ENCODE assay signal across 19 cellular contexts in genomic region chr1:71044833-71045232, GRCh38. TPM values are rescaled to one million over a fixed set of nuclear protein-coding genes. Genes with fewer than 3 reads are reported as not detected.
DNase-seq lines count a peak whose midpoint lies in the region; ATAC-seq and TF ChIP-seq lines count a peak whose summit lies in the region.
"Had no signal": no experiment of that assay in that cellular context is flagged by ENCODE, and none has a peak within 500 bp of the region (broad histone marks: within the 10 kb centered on the region; RNA-seq: fewer than 3 reads in every experiment).

No MANE protein-coding gene starts in this region.

- ATAC-seq in HG03565 (IDR thresholded peaks at IDR 0.05; ENCODE audit: unreplicated experiment), result no peak
- no peak for ATAC-seq in HG03280 (IDR thresholded peaks at IDR 0.05; ENCODE audit: unreplicated experiment)
- ATAC-seq: A549 had no signal

- peaks cover 15% of the 10 kb centered on the region for H3K4me1 Mint-ChIP-seq in T-helper 1 cell treated with Interleukin-12 subunit alpha and Interleukin-12 subunit beta and Interleukin-4 antibody, amounts not matched to agents 30 μg/mL and 1 μg/mL, for 36 hours (ENCODE audit: low read depth)
- H3K4me1 Mint-ChIP-seq in activated T-helper 2 cell treated with anti-CD3 and anti-CD28 coated beads, Interferon-gamma antibody, Interleukin-2, Interleukin-4, amounts not matched to agents 10 μg/mL and 5 μg/mL and 100 μg/mL, durations not matched to agents 14 hours and 24 hours and 36 hours (ENCODE audit: low read depth), result peaks cover 23% of the 10 kb centered on the region

- no peak overlapping the region for H3K27ac ChIP-seq in mesenchymal stem cell (ENCODE audit: low read length, poor library complexity, severe bottlenecking)
- H3K27ac ChIP-seq in uterus, result peak overlapping the region; percentile 48 to 67
- H3K27ac ChIP-seq: A549, PC-9, SJCRH30 had no signal

- H3K18ac ChIP-seq in mesenchymal stem cell (ENCODE audit: low read depth in 1 of 2, low read length in 2 of 2), result no peak overlapping the region

- DNase-seq in T-helper 1 cell (no peak), adipocyte (ENCODE audit: low read depth) (no peak), mesenchymal stem cell (no peak), uterus (no peak)
- no peak for DNase-seq in activated T-helper 2 cell treated with anti-CD3 and anti-CD28 coated beads, Interferon-gamma antibody, Interleukin-2, Interleukin-4, amounts not matched to agents 10 μg/mL and 5 μg/mL and 100 μg/mL, durations not matched to agents 14 hours and 24 hours and 36 hours (ENCODE audit: low spot score)
- DNase-seq: C1 segment of cervical spinal cord, DMS 273 treated with DMSO at 0.1 percent for 48 hours, Kasumi-1, NCI-H1105 treated with DMSO at 0.1 percent for 48 hours, NCI-H187, NCI-H345, NCI-H748 treated with DMSO at 0.1 percent for 48 hours, PC-9, SJCRH30 had no signal

- peaks cover 57% of the 10 kb centered on the region for H3K27me3 Mint-ChIP-seq in T-helper 1 cell treated with Interleukin-12 subunit alpha and Interleukin-12 subunit beta and Interleukin-4 antibody, amounts not matched to agents 30 μg/mL and 1 μg/mL, for 36 hours (ENCODE audit: low read depth)
- H3K27me3 Mint-ChIP-seq in activated T-helper 2 cell treated with anti-CD3 and anti-CD28 coated beads, Interferon-gamma antibody, Interleukin-2, Interleukin-4, amounts not matched to agents 10 μg/mL and 5 μg/mL and 100 μg/mL, durations not matched to agents 14 hours and 24 hours and 36 hours (ENCODE audit: low read depth), result peaks cover 49% of the 10 kb centered on the region

- H3K27ac Mint-ChIP-seq in T-helper 1 cell treated with Interleukin-12 subunit alpha and Interleukin-12 subunit beta and Interleukin-4 antibody, amounts not matched to agents 30 μg/mL and 1 μg/mL, for 36 hours, result no peak overlapping the region
- H3K27ac Mint-ChIP-seq in activated T-helper 2 cell treated with anti-CD3 and anti-CD28 coated beads, Interferon-gamma antibody, Interleukin-2, Interleukin-4, amounts not matched to agents 10 μg/mL and 5 μg/mL and 100 μg/mL, durations not matched to agents 14 hours and 24 hours and 36 hours, result no peak overlapping the region

- H2AK5ac ChIP-seq in mesenchymal stem cell (ENCODE audit: low read length, severe bottlenecking), result no peak overlapping the region

- H3K9me3 ChIP-seq in adipocyte (ENCODE audit: control insufficient read depth, low read length) (no peaks in the 10 kb centered on the region), mesenchymal stem cell (ENCODE audit: control insufficient read depth, low read length) (no peaks in the 10 kb centered on the region), uterus (no peaks in the 10 kb centered on the region)
- H3K9me3 ChIP-seq: A549, SJCRH30 had no signal

- H3K9me3 Mint-ChIP-seq in T-helper 1 cell treated with Interleukin-12 subunit alpha and Interleukin-12 subunit beta and Interleukin-4 antibody, amounts not matched to agents 30 μg/mL and 1 μg/mL, for 36 hours, result no peaks in the 10 kb centered on the region
- H3K9me3 Mint-ChIP-seq in activated T-helper 2 cell treated with anti-CD3 and anti-CD28 coated beads, Interferon-gamma antibody, Interleukin-2, Interleukin-4, amounts not matched to agents 10 μg/mL and 5 μg/mL and 100 μg/mL, durations not matched to agents 14 hours and 24 hours and 36 hours, result no peaks in the 10 kb centered on the region

- no peak overlapping the region for H2BK120ac ChIP-seq in mesenchymal stem cell (ENCODE audit: low read depth, low read length)

- peak overlapping the region; percentile 35 for H3K4me3 Mint-ChIP-seq in T-helper 1 cell treated with Interleukin-12 subunit alpha and Interleukin-12 subunit beta and Interleukin-4 antibody, amounts not matched to agents 30 μg/mL and 1 μg/mL, for 36 hours
- no peak overlapping the region for H3K4me3 Mint-ChIP-seq in activated T-helper 2 cell treated with anti-CD3 and anti-CD28 coated beads, Interferon-gamma antibody, Interleukin-2, Interleukin-4, amounts not matched to agents 10 μg/mL and 5 μg/mL and 100 μg/mL, durations not matched to agents 14 hours and 24 hours and 36 hours (ENCODE audit: low read depth)

- H2BK12ac ChIP-seq in mesenchymal stem cell (ENCODE audit: low read length in 2 of 2), result no peak overlapping the region

- H3K23ac ChIP-seq in mesenchymal stem cell (ENCODE audit: low read length in 2 of 2), result no peak overlapping the region

- no peak overlapping the region for H2BK5ac ChIP-seq in mesenchymal stem cell (ENCODE audit: low read depth, low read length, poor library complexity, severe bottlenecking)

- intact Hi-C loops in uterus (cut with DNase I; ENCODE audit: low total_unique reads), result loop anchor here (10.0 kb wide), 1 partner anchor 360 kb away; no protein-coding TSS in a partner anchor
- intact Hi-C loops in activated T-helper 2 cell treated with anti-CD3 and anti-CD28 coated beads, Interferon-gamma antibody, Interleukin-2, Interleukin-4, amounts not matched to agents 10 μg/mL and 5 μg/mL and 100 μg/mL, durations not matched to agents 14 hours and 24 hours and 36 hours (cut with micrococcal nuclease), result loop anchor here (5.0 to 10.0 kb wide), 2 partner anchors 130 to 278 kb away; no protein-coding TSS in a partner anchor

- H3K4me1 ChIP-seq in adipocyte (ENCODE audit: control insufficient read depth, insufficient read depth, low read length) (peaks cover 47% of the 10 kb centered on the region), mesenchymal stem cell (ENCODE audit: control insufficient read depth, insufficient read depth, low read depth, low read length) (peaks cover 13% of the 10 kb centered on the region), uterus (peaks cover 6 to 8% of the 10 kb centered on the region in 2 donors)
- H3K4me1 ChIP-seq: A549, SJCRH30 had no signal

- H3K4me2 ChIP-seq in mesenchymal stem cell (ENCODE audit: low read length, poor library complexity, severe bottlenecking), result no peak overlapping the region
- H3K4me2 ChIP-seq: A549, PC-9 had no signal

- H4K8ac ChIP-seq in mesenchymal stem cell (ENCODE audit: low read length), result no peak overlapping the region

- no peak for TF ChIP-seq CTCF in uterus (IDR thresholded peaks at IDR 0.05)

- H2BK15ac ChIP-seq in mesenchymal stem cell (ENCODE audit: low read depth, poor library complexity, severe bottlenecking), result no peak overlapping the region

- WGBS in mesenchymal stem cell, result 75% methylated on average over 1 of the region's 1 CpG

- TF ChIP-seq POLR2A in uterus (IDR thresholded peaks at IDR 0.05), result no peak

- H3K9ac ChIP-seq in adipocyte (ENCODE audit: low read length) (peak overlapping the region; percentile 74), mesenchymal stem cell (ENCODE audit: low read length) (peak overlapping the region; percentile 47)

- no peak overlapping the region for H4K91ac ChIP-seq in mesenchymal stem cell (ENCODE audit: low read length)

- H3K4me3 ChIP-seq in adipocyte (ENCODE audit: low read length), result peak overlapping the region; percentile 94
- H3K4me3 ChIP-seq in mesenchymal stem cell (ENCODE audit: insufficient read depth in 1 of 2, low read depth in 1 of 2, low read length in 2 of 2), result peak overlapping the region in 1 of 2 experiments; percentile 78
- H3K4me3 ChIP-seq in uterus, result peak overlapping the region; percentile 38 to 87
- H3K4me3 ChIP-seq: A549, PC-9, SJCRH30 had no signal

- no peaks in the 10 kb centered on the region for H3K27me3 ChIP-seq in adipocyte (replicated peaks; ENCODE audit: control insufficient read depth, insufficient read depth, low read length)
- H3K27me3 ChIP-seq in mesenchymal stem cell (ENCODE audit: control insufficient read depth in 1 of 2, insufficient read depth in 1 of 2, low read length in 2 of 2), result peaks cover 0 to 24% of the 10 kb centered on the region in 2 experiments
- H3K27me3 ChIP-seq in uterus, result no peaks in the 10 kb centered on the region

- H3K14ac ChIP-seq in mesenchymal stem cell (ENCODE audit: low read length in 2 of 2), result no peak overlapping the region

- peaks cover under 1% of the 10 kb centered on the region for H3K36me3 Mint-ChIP-seq in T-helper 1 cell treated with Interleukin-12 subunit alpha and Interleukin-12 subunit beta and Interleukin-4 antibody, amounts not matched to agents 30 μg/mL and 1 μg/mL, for 36 hours (ENCODE audit: low read depth)
- no peaks in the 10 kb centered on the region for H3K36me3 Mint-ChIP-seq in activated T-helper 2 cell treated with anti-CD3 and anti-CD28 coated beads, Interferon-gamma antibody, Interleukin-2, Interleukin-4, amounts not matched to agents 10 μg/mL and 5 μg/mL and 100 μg/mL, durations not matched to agents 14 hours and 24 hours and 36 hours (ENCODE audit: low read depth)

- no peak overlapping the region for H3K4ac ChIP-seq in mesenchymal stem cell (ENCODE audit: low read depth in 1 of 2, low read length in 2 of 2)

- H3K79me1 ChIP-seq in mesenchymal stem cell (replicated peaks; ENCODE audit: low read length, poor library complexity, severe bottlenecking), result no peaks in the 10 kb centered on the region

- no peak overlapping the region for H2AFZ ChIP-seq in mesenchymal stem cell (ENCODE audit: low read depth, low read length)
- H2AFZ ChIP-seq: PC-9 had no signal

- H3K36me3 ChIP-seq in adipocyte (ENCODE audit: control insufficient read depth, insufficient read depth, low read length, severe bottlenecking), result peaks cover 15% of the 10 kb centered on the region
- peaks cover 0 to 6% of the 10 kb centered on the region in 2 experiments for H3K36me3 ChIP-seq in mesenchymal stem cell (ENCODE audit: control insufficient read depth in 1 of 2, insufficient read depth in 2 of 2, low read depth in 1 of 2, low read length in 2 of 2)
- H3K36me3 ChIP-seq in uterus, result no peaks in the 10 kb centered on the region
- H3K36me3 ChIP-seq: SJCRH30 had no signal

RNA-seq across cellular contexts. Expression of gene PTGER3, which starts 2.8 kb away (rescaled TPM):
- 0.01 TPM for polyA plus RNA-seq in mesenchymal stem cell (2013, experiment 1 of 2)
- polyA plus RNA-seq in mesenchymal stem cell (2013, experiment 2 of 2), result 0.03 TPM
- total RNA-seq in uterus, result 100 to 1,000 TPM in 3 of 4 donors, 10 to 100 TPM in 1; 51.1 to 217 (median 119) TPM
- total RNA-seq in activated T-helper 2 cell treated with anti-CD3 and anti-CD28 coated beads, Interferon-gamma antibody, Interleukin-2, Interleukin-4, amounts not matched to agents 10 μg/mL and 5 μg/mL and 100 μg/mL, durations not matched to agents 14 hours and 24 hours and 36 hours, result 0.43 and 0.44 TPM in 2 replicates
- total RNA-seq: HT-29, SJCRH30 had no signal
- polyA plus RNA-seq: A549 had no signal

RNA-seq across cellular contexts. Expression of gene ZRANB2, which starts 36.0 kb away (rescaled TPM):
- polyA plus RNA-seq in mesenchymal stem cell (2013, experiment 1 of 2), result 75.6 TPM
- 74.9 TPM for polyA plus RNA-seq in mesenchymal stem cell (2013, experiment 2 of 2)
- total RNA-seq in uterus, result 100 to 1,000 TPM in 2 of 4 donors, 10 to 100 TPM in 2; 29.5 to 178 (median 122) TPM
- 131 and 135 TPM in 2 replicates for total RNA-seq in activated T-helper 2 cell treated with anti-CD3 and anti-CD28 coated beads, Interferon-gamma antibody, Interleukin-2, Interleukin-4, amounts not matched to agents 10 μg/mL and 5 μg/mL and 100 μg/mL, durations not matched to agents 14 hours and 24 hours and 36 hours

Comparison
In these comparisons a context has a peak if more than half of its experiments do, and no peak if none do; other contexts are left out.
1. RNA of gene PTGER3, which starts 2.8 kb away (total RNA-seq): 51.1 to 217 TPM in uterus; 0.43 to 0.44 TPM in activated T-helper 2 cell treated with anti-CD3 and anti-CD28 coated beads, Interferon-gamma antibody, Interleukin-2, Interleukin-4, amounts not matched to agents 10 μg/mL and 5 μg/mL and 100 μg/mL, durations not matched to agents 14 hours and 24 hours and 36 hours; every median in the first group is over 10 times any median in the second.